ENCODE assay signal across 15 cellular contexts in the genomic region with DNA sequence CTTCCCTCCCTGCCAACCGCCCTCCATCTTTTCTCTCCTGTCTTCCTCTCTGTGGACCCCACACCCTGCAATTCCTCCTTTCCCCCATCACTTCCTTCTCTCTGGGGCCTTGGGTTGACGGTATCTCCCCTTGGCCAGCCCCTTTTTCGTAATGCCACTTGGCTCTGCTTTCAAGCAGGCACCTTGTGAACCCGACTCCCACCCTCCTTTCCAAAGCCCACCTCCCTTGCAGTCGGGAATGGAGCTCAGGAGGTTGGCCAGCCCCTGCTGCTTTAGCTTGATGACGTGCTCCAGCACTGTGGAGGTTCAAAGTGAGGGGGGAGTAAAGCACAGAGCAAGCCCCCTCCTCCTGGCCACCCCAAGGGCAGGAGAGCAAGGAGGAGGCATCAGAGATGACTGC.
A peak's percentile ranks its signal among the peaks of the same experiment; 100 is the strongest.
DNase-seq lines count a peak whose midpoint lies in the region; ATAC-seq and TF ChIP-seq lines count a peak whose summit lies in the region.
"Had no signal": no experiment of that assay in that cellular context is flagged by ENCODE, and none has a peak within 500 bp of the region (broad histone marks: within the 10 kb centered on the region; RNA-seq: fewer than 3 reads in every experiment).

No MANE protein-coding gene starts in this region.

- DNase-seq in endodermal cell (no peak), neuronal stem cell (ENCODE audit: low spot score) (no peak), mucosa of descending colon (no peak), medulla oblongata (ENCODE audit: extremely low spot score) (no peak)
- DNase-seq: activated CD4-positive, alpha-beta T cell treated with anti-CD3 and anti-CD28 coated beads for 48 hours; NCI-H1092 treated with DMSO at 0.1 percent for 48 hours; NCI-H2107; NCI-H774; stimulated activated CD4-positive, alpha-beta T cell treated with anti-CD3 and anti-CD28 coated beads, Interleukin-12 subunit alpha, Interleukin-12 subunit beta, amount 100 ng/mL, for 4 hours had no signal

- peak overlapping the region; percentile 52 for H2BK15ac ChIP-seq in neuronal stem cell (ENCODE audit: low read length)

- no peak overlapping the region for H3K27ac Mint-ChIP-seq in endodermal cell

- H4K8ac ChIP-seq in neuronal stem cell (ENCODE audit: low read depth, low read length): no peak overlapping the region

- H3K9me3 ChIP-seq in BLaER1 treated with 17β-estradiol and CSF1 and Interleukin-3, amounts not matched to agents 10 nM and 100 nM (replicated peaks in 1 of 11): peaks cover 0 to 15% (median 0%) of the 10 kb centered on the region in 11 experiments; a peak in 9 of 22 replicates
- no peaks in the 10 kb centered on the region for H3K9me3 ChIP-seq in Loucy (ENCODE audit: insufficient read depth, low read depth, low read length)
- no peaks in the 10 kb centered on the region for H3K9me3 ChIP-seq in endodermal cell (ENCODE audit: control insufficient read depth, low read length)
- peaks cover 3 to 5% of the 10 kb centered on the region in 2 donors for H3K9me3 ChIP-seq in neuronal stem cell (replicated peaks in 1 of 2; ENCODE audit: control insufficient read depth in 2 of 2, insufficient read depth in 1 of 2, low read depth in 1 of 2, low read length in 2 of 2)
- H3K9me3 ChIP-seq in mucosa of descending colon: no peaks in the 10 kb centered on the region
- H3K9me3 ChIP-seq: ovary had no signal

- ATAC-seq in mucosa of descending colon: no peak
- ATAC-seq in GM19463 (IDR thresholded peaks at IDR 0.05; ENCODE audit: unreplicated experiment): no peak
- ATAC-seq in GM18498 (IDR thresholded peaks at IDR 0.05; ENCODE audit: unreplicated experiment): no peak

- H2BK120ac ChIP-seq in neuronal stem cell (ENCODE audit: low read depth, low read length): peak overlapping the region; percentile 2

- WGBS in endodermal cell (ENCODE audit: insufficient coverage in 1 of 2, insufficient read length in 1 of 2), 2 experiments: 67 to 77% methylated on average over 2 to 6 of the region's 6 CpGs
- WGBS in neuronal stem cell (ENCODE audit: extremely low coverage in 2 of 2, insufficient read length in 2 of 2, insufficient replicate concordance in 1 of 2), 2 donors: no CpG with 5 or more reads among the region's 6 CpGs

- H3K79me1 ChIP-seq in neuronal stem cell (ENCODE audit: low read depth, low read length): no peaks in the 10 kb centered on the region

- peak overlapping the region; percentile 41 for H4K91ac ChIP-seq in neuronal stem cell (ENCODE audit: low read depth, low read length, poor library complexity)

- no peaks in the 10 kb centered on the region for H3K36me3 Mint-ChIP-seq in endodermal cell (ENCODE audit: low read depth)

- no peaks in the 10 kb centered on the region for H4K20me1 ChIP-seq in BLaER1 treated with 17β-estradiol and CSF1 and Interleukin-3, amounts not matched to agents 10 nM and 100 nM
- no peaks in the 10 kb centered on the region for H4K20me1 ChIP-seq in Loucy (ENCODE audit: insufficient read depth, low read length, poor library complexity, severe bottlenecking)

- H3K23ac ChIP-seq in neuronal stem cell (ENCODE audit: low read depth, low read length, poor library complexity): no peak overlapping the region

- H3K14ac ChIP-seq in neuronal stem cell (ENCODE audit: low read length): no peak overlapping the region

- no peaks in the 10 kb centered on the region for H3K79me2 ChIP-seq in Loucy (ENCODE audit: insufficient read depth, low read length)

- peak overlapping the region; percentile 74 to 95 (median 91) for H3K4me2 ChIP-seq in BLaER1 treated with 17β-estradiol and CSF1 and Interleukin-3, amounts not matched to agents 10 nM and 100 nM
- H3K4me2 ChIP-seq in Loucy (ENCODE audit: low read depth, low read length, poor library complexity, severe bottlenecking): peak overlapping the region; percentile 28
- H3K4me2 ChIP-seq in neuronal stem cell (ENCODE audit: insufficient read depth, low read length, poor library complexity, severe bottlenecking): no peak overlapping the region

- H2BK12ac ChIP-seq in neuronal stem cell (ENCODE audit: low read length): no peak overlapping the region

- H3K4ac ChIP-seq in neuronal stem cell (ENCODE audit: low read length): no peak overlapping the region

- no peaks in the 10 kb centered on the region for H3K36me3 ChIP-seq in BLaER1 treated with 17β-estradiol and CSF1 and Interleukin-3, amounts not matched to agents 10 nM and 100 nM
- H3K36me3 ChIP-seq in Loucy (ENCODE audit: insufficient read depth, low read length): no peaks in the 10 kb centered on the region
- H3K36me3 ChIP-seq in endodermal cell (ENCODE audit: control insufficient read depth, insufficient read depth, low read length): no peaks in the 10 kb centered on the region
- peaks cover 0 to 1% of the 10 kb centered on the region in 2 donors for H3K36me3 ChIP-seq in neuronal stem cell (replicated peaks in 1 of 2; ENCODE audit: control insufficient read depth in 2 of 2, insufficient read depth in 2 of 2, low read length in 2 of 2)
- H3K36me3 ChIP-seq in mucosa of descending colon (ENCODE audit: low read depth): no peaks in the 10 kb centered on the region
- H3K36me3 ChIP-seq: ovary had no signal

- peaks cover 12% of the 10 kb centered on the region for H3K4me1 Mint-ChIP-seq in endodermal cell

- H3K9me3 Mint-ChIP-seq in endodermal cell: no peaks in the 10 kb centered on the region

- intact Hi-C loops in mucosa of descending colon (cut with DNase I, micrococcal nuclease): no loop called here

- no peak overlapping the region for H2BK5ac ChIP-seq in neuronal stem cell (ENCODE audit: low read length)

- H2AFZ ChIP-seq in Loucy (ENCODE audit: low read length) (no peak overlapping the region), neuronal stem cell (ENCODE audit: low read length) (peak overlapping the region; percentile 50)

- TF ChIP-seq CTCF in Loucy (conservative IDR thresholded peaks at IDR 0.05; ENCODE audit: low read length) (no peak), endodermal cell (conservative IDR thresholded peaks at IDR 0.05) (no peak), mucosa of descending colon (IDR thresholded peaks at IDR 0.05) (no peak)

- peaks cover 58% of the 10 kb centered on the region for H3K27me3 Mint-ChIP-seq in endodermal cell (ENCODE audit: insufficient read depth)

- H3K4me3 ChIP-seq in BLaER1 treated with 17β-estradiol and CSF1 and Interleukin-3, amounts not matched to agents 10 nM and 100 nM: no peak overlapping the region; a peak in 2 of 20 replicates
- H3K4me3 ChIP-seq in Loucy (ENCODE audit: low read length, poor library complexity, severe bottlenecking): no peak overlapping the region
- no peak overlapping the region for H3K4me3 ChIP-seq in endodermal cell (ENCODE audit: low read length)
- H3K4me3 ChIP-seq in neuronal stem cell (ENCODE audit: low read length in 2 of 2): no peak overlapping the region
- H3K4me3 ChIP-seq in mucosa of descending colon: no peak overlapping the region
- H3K4me3 ChIP-seq: lung, ovary had no signal

- peak overlapping the region; percentile 92 for H3K18ac ChIP-seq in neuronal stem cell (ENCODE audit: low read length)

- H3K4me1 ChIP-seq in BLaER1 treated with 17β-estradiol and CSF1 and Interleukin-3, amounts not matched to agents 10 nM and 100 nM: peaks cover 96 to 100% (median 99%) of the 10 kb centered on the region in 10 experiments
- H3K4me1 ChIP-seq in Loucy (ENCODE audit: insufficient read depth, low read length, poor library complexity, severe bottlenecking) (peaks cover 52% of the 10 kb centered on the region), endodermal cell (ENCODE audit: control insufficient read depth, insufficient read depth, low read length) (no peaks in the 10 kb centered on the region), neuronal stem cell (ENCODE audit: control insufficient read depth in 2 of 2, insufficient read depth in 1 of 2, low read depth in 1 of 2, low read length in 2 of 2) (peaks cover 31 to 37% of the 10 kb centered on the region in 2 donors), mucosa of descending colon (ENCODE audit: low read depth) (no peaks in the 10 kb centered on the region)

- H3K9me2 ChIP-seq in Loucy (replicated peaks; ENCODE audit: low read depth, low read length): no peaks in the 10 kb centered on the region

- peaks cover 9% of the 10 kb centered on the region for H3F3A ChIP-seq in Loucy (ENCODE audit: low read depth)

- H3K27ac ChIP-seq in BLaER1 treated with 17β-estradiol and CSF1 and Interleukin-3, amounts not matched to agents 10 nM and 100 nM: peak overlapping the region; percentile 18 to 99 (median 85); a peak in 21 of 22 replicates
- H3K27ac ChIP-seq in endodermal cell (ENCODE audit: low read depth, low read length): peak overlapping the region; percentile 92
- H3K27ac ChIP-seq in neuronal stem cell (replicated peaks; ENCODE audit: low read length): no peak overlapping the region
- H3K27ac ChIP-seq: ovary had no signal

- peak overlapping the region; percentile 3 to 71 (median 61); a peak in 20 of 22 replicates for H3K9ac ChIP-seq in BLaER1 treated with 17β-estradiol and CSF1 and Interleukin-3, amounts not matched to agents 10 nM and 100 nM
- no peak overlapping the region for H3K9ac ChIP-seq in Loucy (ENCODE audit: low read depth, low read length, poor library complexity, severe bottlenecking)
- H3K9ac ChIP-seq in endodermal cell (ENCODE audit: extremely low read depth, low read length, poor library complexity, severe bottlenecking): no peak overlapping the region
- H3K9ac ChIP-seq in neuronal stem cell (ENCODE audit: low read depth, low read length, poor library complexity): no peak overlapping the region

- H2AK5ac ChIP-seq in neuronal stem cell (ENCODE audit: low read depth, low read length): peak overlapping the region; percentile 3

- H3K27me3 ChIP-seq in BLaER1 treated with 17β-estradiol and CSF1 and Interleukin-3, amounts not matched to agents 10 nM and 100 nM: no peaks in the 10 kb centered on the region
- H3K27me3 ChIP-seq in Loucy (ENCODE audit: insufficient read depth, low read length, poor library complexity, severe bottlenecking) (no peaks in the 10 kb centered on the region), endodermal cell (ENCODE audit: control insufficient read depth, insufficient read depth, low read length, poor library complexity, severe bottlenecking) (peaks cover 32% of the 10 kb centered on the region), neuronal stem cell (ENCODE audit: control insufficient read depth in 3 of 3, insufficient read depth in 3 of 3, low read depth in 1 of 3, low read length in 3 of 3) (no peaks in the 10 kb centered on the region)
- H3K27me3 ChIP-seq: ovary had no signal

- H3K4me3 Mint-ChIP-seq in endodermal cell: no peak overlapping the region

Comparison
In these comparisons a context has a peak if more than half of its experiments do, and no peak if none do; other contexts are left out.
1. H3K9ac ChIP-seq: peak in BLaER1 treated with 17β-estradiol and CSF1 and Interleukin-3, amounts not matched to agents 10 nM and 100 nM (11 of 11); none in Loucy (single experiment), endodermal cell (single experiment) and neuronal stem cell (single experiment).